18 cellular contexts compared by ENCODE assay signal in the genomic region with DNA sequence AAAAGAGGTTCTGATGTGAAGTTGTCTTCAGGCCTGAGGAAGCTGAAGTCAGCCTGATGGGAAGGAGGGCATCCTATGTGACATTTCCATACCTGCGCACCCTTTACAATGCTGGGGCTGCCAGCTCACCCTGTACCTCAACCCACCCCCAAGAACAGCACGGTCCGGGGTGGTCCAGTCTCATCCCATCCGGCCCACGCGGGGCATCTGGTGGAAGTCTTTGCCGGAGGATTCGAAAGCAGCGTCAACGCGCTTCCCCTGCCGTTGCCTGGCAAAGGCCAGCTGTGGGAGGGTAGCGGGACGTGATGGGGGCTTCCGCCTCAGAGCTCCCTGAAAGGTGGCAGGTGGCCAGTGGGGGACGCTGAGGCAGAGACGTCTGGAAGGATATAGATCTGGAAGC.
DNase-seq lines count a peak whose midpoint lies in the region; ATAC-seq and TF ChIP-seq lines count a peak whose summit lies in the region.
"Had no signal": no experiment of that assay in that cellular context is flagged by ENCODE, and none has a peak within 500 bp of the region (broad histone marks: within the 10 kb centered on the region; RNA-seq: fewer than 3 reads in every experiment).

No MANE protein-coding gene starts in this region.

- H4K20me1 ChIP-seq in SU-DHL-6 (ENCODE audit: low read depth, low read length) = no peaks in the 10 kb centered on the region
- H4K20me1 ChIP-seq in neural progenitor cell (ENCODE audit: low read depth) = no peaks in the 10 kb centered on the region

- H3K4me3 ChIP-seq in SU-DHL-6 (ENCODE audit: insufficient read depth, low read length, poor library complexity, severe bottlenecking) (no peak overlapping the region), neural progenitor cell (no peak overlapping the region)
- H3K4me3 ChIP-seq: GM23338 had no signal

- H3K27ac ChIP-seq in SU-DHL-6 (ENCODE audit: low read depth, low read length) (peak overlapping the region; percentile 93), neural progenitor cell (no peak overlapping the region)

- H3K27ac Mint-ChIP-seq in neural progenitor cell = peak overlapping the region; percentile 34
- H3K27ac Mint-ChIP-seq: CD8-positive, alpha-beta memory T cell; GM23338 had no signal

- in situ Hi-C loops in GM13976 (cut with MboI; ENCODE audit: low sequenced_read_pairs, unreplicated experiment) = no loop called here

- H3K36me3 ChIP-seq in SU-DHL-6 (ENCODE audit: low read length) (no peaks in the 10 kb centered on the region), neural progenitor cell (no peaks in the 10 kb centered on the region)
- H3K36me3 ChIP-seq: BE2C had no signal

- H3K9me3 Mint-ChIP-seq in neural progenitor cell = peaks cover 33% of the 10 kb centered on the region

- no peak overlapping the region for H3K4me3 Mint-ChIP-seq in neural progenitor cell
- H3K4me3 Mint-ChIP-seq: CD4-positive, CD25-positive, alpha-beta regulatory T cell; CD8-positive, alpha-beta memory T cell; GM23338 had no signal

- H3K4me2 ChIP-seq in SU-DHL-6 (ENCODE audit: low read depth, low read length, poor library complexity, severe bottlenecking) = no peak overlapping the region
- no peak overlapping the region for H3K4me2 ChIP-seq in neural progenitor cell
- H3K4me2 ChIP-seq: GM23338 had no signal

- no peak overlapping the region for H2AFZ ChIP-seq in SU-DHL-6 (ENCODE audit: low read depth, low read length, severe bottlenecking)
- no peak overlapping the region for H2AFZ ChIP-seq in neural progenitor cell (replicated peaks)
- H2AFZ ChIP-seq: GM23338 had no signal

- H3K27me3 ChIP-seq in SU-DHL-6 (ENCODE audit: low read length) (no peaks in the 10 kb centered on the region), neural progenitor cell (no peaks in the 10 kb centered on the region)
- H3K27me3 ChIP-seq: BE2C had no signal

- no peaks in the 10 kb centered on the region for H3K4me1 Mint-ChIP-seq in neural progenitor cell
- H3K4me1 Mint-ChIP-seq: CD8-positive, alpha-beta memory T cell; GM23338 had no signal

- H3F3A ChIP-seq in SU-DHL-6 (ENCODE audit: insufficient read depth) (peaks cover 16% of the 10 kb centered on the region), neural progenitor cell (ENCODE audit: low read depth) (no peaks in the 10 kb centered on the region)

- H3K36me3 Mint-ChIP-seq in neural progenitor cell = no peaks in the 10 kb centered on the region

- H3K9me3 ChIP-seq in SU-DHL-6 (ENCODE audit: insufficient read depth, low read length) (peaks cover 26% of the 10 kb centered on the region; the same call in 1 of the 2 replicates), neural progenitor cell (ENCODE audit: low read depth) (no peaks in the 10 kb centered on the region)
- H3K9me3 ChIP-seq: BE2C had no signal

- H3K9ac ChIP-seq in SU-DHL-6 (ENCODE audit: low read length) (no peak overlapping the region), neural progenitor cell (no peak overlapping the region)

- H3K27me3 Mint-ChIP-seq in neural progenitor cell (ENCODE audit: insufficient read depth, low read depth) = peaks cover 2% of the 10 kb centered on the region
- H3K27me3 Mint-ChIP-seq: CD4-positive, CD25-positive, alpha-beta regulatory T cell; CD8-positive, alpha-beta memory T cell had no signal

- peak; percentile 2 for DNase-seq in GM13976 (ENCODE audit: low spot score)
- DNase-seq in neural progenitor cell (ENCODE audit: low spot score) = no peak
- DNase-seq in amniotic stem cell (lab: John Stamatoyannopoulos, UW) = no peak
- DNase-seq: ACHN; BE2C; C1 segment of cervical spinal cord; CD4-positive, CD25-positive, alpha-beta regulatory T cell; CD8-positive, alpha-beta memory T cell; COR-L47; DMS 273 treated with DMSO at 0.1 percent for 48 hours; DMS53; DND-41; HCEC 1CT; IMR-90 had no signal

- no peaks in the 10 kb centered on the region for H3K4me1 ChIP-seq in neural progenitor cell
- H3K4me1 ChIP-seq: BE2C had no signal

- TF ChIP-seq CTCF in GM13976 (IDR thresholded peaks at IDR 0.05; ENCODE audit: borderline replicate concordance, control extremely low read depth, extremely low read depth, insufficient read depth, missing control alignments) = no peak
- no peak for TF ChIP-seq CTCF in SU-DHL-6 (IDR thresholded peaks at IDR 0.05; ENCODE audit: insufficient read depth, low read length, poor library complexity, severe bottlenecking)
- TF ChIP-seq CTCF in neural progenitor cell (IDR thresholded peaks at IDR 0.05) = no peak

- H3K79me2 ChIP-seq in SU-DHL-6 (ENCODE audit: insufficient read depth, low read length) (no peaks in the 10 kb centered on the region), neural progenitor cell (ENCODE audit: low read depth) (no peaks in the 10 kb centered on the region)

- ATAC-seq in esophagus mucosa (no peak), GM21737 (IDR thresholded peaks at IDR 0.05; ENCODE audit: unreplicated experiment) (no peak)
- ATAC-seq: GM23338 had no signal

- no peaks in the 10 kb centered on the region for H3K9me2 ChIP-seq in SU-DHL-6 (replicated peaks; ENCODE audit: insufficient read depth, low read length)
